24 cellular contexts compared by ENCODE assay signal in genomic region chr6:6994796-6995195, GRCh38.
"Had no signal": no experiment of that assay in that cellular context is flagged by ENCODE, and none has a peak within 500 bp of the region (broad histone marks: within the 10 kb centered on the region; RNA-seq: fewer than 3 reads in every experiment).

No MANE protein-coding gene starts in this region.

- ATAC-seq: activated CD8-positive, alpha-beta memory T cell treated with anti-CD3 and anti-CD28 coated beads, Interleukin-2, amount 10 ng/mL, durations not matched to agents 7 days and 5 days; activated CD8-positive, alpha-beta T cell treated with anti-CD3 and anti-CD28 coated beads for 36 hours; activated naive CD8-positive, alpha-beta T cell treated with anti-CD3 and anti-CD28 coated beads, Interleukin-2, amount 50 U/mL, for 24 hours; left lung had no signal

- H3K4me2 ChIP-seq: smooth muscle cell had no signal

- H3K4me3 ChIP-seq: breast epithelium, colonic mucosa, left lung, sigmoid colon, smooth muscle cell, tibial nerve had no signal

- H3K27ac ChIP-seq: colonic mucosa, parathyroid adenoma, sigmoid colon, tibial nerve had no signal

- H3K79me2 ChIP-seq: parathyroid adenoma had no signal

- FAIRE-seq: frontal cortex had no signal

- H3K9me3 ChIP-seq: breast epithelium, colonic mucosa, left lung, sigmoid colon had no signal

- DNase-seq: activated B cell treated with CpG ODN at 0.5 μM for 24 hours; activated CD4-positive, alpha-beta T cell treated with anti-CD3 and anti-CD28 coated beads, Interleukin-2, amount 50 U/mL, for 1 hour; activated CD8-positive, alpha-beta memory T cell treated with anti-CD3 and anti-CD28 coated beads, Interleukin-2, amount 10 ng/mL, durations not matched to agents 7 days and 5 days; activated CD8-positive, alpha-beta T cell treated with anti-CD3 and anti-CD28 coated beads for 36 hours; activated naive CD8-positive, alpha-beta T cell treated with anti-CD3 and anti-CD28 coated beads, Interleukin-2, amount 50 U/mL, for 24 hours; activated T-cell treated with anti-CD3 and anti-CD28 coated beads, Interleukin-2, amount 50 U/mL, for 48 hours; amygdala; colonic mucosa; effector CD8-positive, alpha-beta T cell; head of caudate nucleus; left lung; mammary epithelial cell; naive B cell; occipital lobe; sigmoid colon; stimulated activated CD4-positive, alpha-beta T cell treated with anti-CD3 and anti-CD28 coated beads, Interleukin-15, amount 100 ng/mL, for 24 hours; stimulated activated CD4-positive, alpha-beta T cell treated with anti-CD3 and anti-CD28 coated beads, Interleukin-2, amount 100 ng/mL, for 24 hours; stimulated activated naive CD4-positive, alpha-beta T cell; T-helper 2 cell had no signal

- H3K4me1 ChIP-seq: breast epithelium, colonic mucosa, parathyroid adenoma, sigmoid colon, tibial nerve had no signal

- H3K9ac ChIP-seq: parathyroid adenoma had no signal

- H3K27me3 ChIP-seq: breast epithelium, colonic mucosa, left lung, sigmoid colon, tibial nerve had no signal

- H3K36me3 ChIP-seq: breast epithelium, colonic mucosa, left lung, sigmoid colon, tibial nerve had no signal

- H2AFZ ChIP-seq: parathyroid adenoma had no signal
